In genomic region chr14:103563844-103564243, GRCh38 we compare ENCODE assay signal across 8 cellular contexts. TPM values are rescaled to one million over a fixed set of nuclear protein-coding genes. Genes with fewer than 3 reads are reported as not detected.
DNase-seq lines count a peak whose midpoint lies in the region; ATAC-seq, FAIRE-seq and TF ChIP-seq lines count a peak whose summit lies in the region.
"Not testable (repeated sequence)": the region's sequence is repeated elsewhere in the genome, so short reads cannot be mapped to it uniquely, and the experiment has no call there.

No MANE protein-coding gene starts in this region.

- H3K4me2 ChIP-seq in BLaER1, result peak overlapping the region; percentile 77
- H3K4me2 ChIP-seq in endothelial cell of umbilical vein (ENCODE audit: insufficient read depth, low read length), result peak overlapping the region; percentile 98
- peak overlapping the region; percentile 92 for H3K4me2 ChIP-seq in keratinocyte (ENCODE audit: control insufficient read depth, extremely low read depth, insufficient read depth, low read depth, low read length)

- not testable (repeated sequence) for H2AFZ ChIP-seq in endothelial cell of umbilical vein (ENCODE audit: low read depth, low read length); keratinocyte (ENCODE audit: control insufficient read depth, low read length); neuron (ENCODE audit: low read depth, low read length)

- not testable (repeated sequence) for TF ChIP-seq CTCF in endothelial cell of umbilical vein (IDR thresholded peaks at IDR 0.05; ENCODE audit: extremely low read depth in 1 of 2, insufficient read depth in 1 of 2, low read depth in 1 of 2, low read length in 2 of 2); keratinocyte (optimal IDR thresholded peaks at IDR 0.05 in 1 of 3, IDR thresholded peaks at IDR 0.05 in 1 of 3, conservative IDR thresholded peaks at IDR 0.05 in 1 of 3; ENCODE audit: extremely low read depth in 1 of 3, insufficient read depth in 2 of 3, low read length in 3 of 3)

- not testable (repeated sequence) for H3K27me3 ChIP-seq in BLaER1; HUES6 (ENCODE audit: control insufficient read depth, insufficient read depth, low read length); endothelial cell of umbilical vein (ENCODE audit: control insufficient read depth in 2 of 2, insufficient read depth in 2 of 2, low read length in 2 of 2); keratinocyte (ENCODE audit: control insufficient read depth, extremely low read depth, insufficient read depth, low read length); neuron (ENCODE audit: insufficient read depth, low read length); stomach smooth muscle (ENCODE audit: control insufficient read depth in 1 of 2, insufficient read depth in 2 of 2, low read length in 2 of 2)

- H3K9me1 ChIP-seq in endothelial cell of umbilical vein (replicated peaks; ENCODE audit: control insufficient read depth, extremely low read depth, insufficient read depth, low read length); keratinocyte (ENCODE audit: control insufficient read depth, extremely low read depth, insufficient read depth, low read length): not testable (repeated sequence)

- H3K4me1 ChIP-seq in BLaER1 (peaks cover 68% of the 10 kb centered on the region), HUES6 (ENCODE audit: control insufficient read depth, insufficient read depth, low read length) (peaks cover 16% of the 10 kb centered on the region), endothelial cell of umbilical vein (ENCODE audit: control insufficient read depth, extremely low read depth, insufficient read depth, low read length) (peaks cover 26% of the 10 kb centered on the region), keratinocyte (ENCODE audit: control insufficient read depth, extremely low read depth, insufficient read depth, low read length) (peaks cover 15% of the 10 kb centered on the region), neuron (ENCODE audit: insufficient read depth, low read length) (peaks cover 24% of the 10 kb centered on the region), stomach smooth muscle (ENCODE audit: control insufficient read depth, insufficient read depth, low read length) (peaks cover 38% of the 10 kb centered on the region)

- peak overlapping the region; percentile 92 to 98 (median 93) for H3K4me3 Mint-ChIP-seq in T-cell
- peak overlapping the region; percentile 95 for H3K4me3 Mint-ChIP-seq in activated naive CD8-positive, alpha-beta T cell treated with anti-CD3 and anti-CD28 coated beads, Interleukin-2, amount 50 U/mL, for 24 hours

- POLR2A ChIA-PET in T-cell (lab: Charles Lee), result interaction anchor here (0.6 kb wide), 2 partner anchors 32 to 85 kb away, joined by 7 to 11 read pairs; no protein-coding TSS in a partner anchor
- POLR2A ChIA-PET in endothelial cell of umbilical vein (lab: Charles Lee), result not testable (repeated sequence)

- BruUV-seq in endothelial cell of umbilical vein (replicated peaks; lab: Mats Ljungman, UMichigan), result not testable (repeated sequence)

- peak overlapping the region; percentile 99 for H3K4me3 ChIP-seq in BLaER1
- peak overlapping the region; percentile 92 for H3K4me3 ChIP-seq in HUES6 (ENCODE audit: low read depth, low read length)
- peak overlapping the region; percentile 61 to 97 (median 95) for H3K4me3 ChIP-seq in endothelial cell of umbilical vein (replicated peaks in 1 of 3; ENCODE audit: insufficient read depth in 1 of 3, low read depth in 1 of 3, low read length in 3 of 3)
- peak overlapping the region; percentile 93 to 97 (median 95) for H3K4me3 ChIP-seq in keratinocyte (ENCODE audit: control insufficient read depth in 2 of 3, extremely low read depth in 1 of 3, insufficient read depth in 2 of 3, low read depth in 1 of 3, low read length in 3 of 3)
- peak overlapping the region; percentile 83 for H3K4me3 ChIP-seq in neuron (ENCODE audit: low read length)
- H3K4me3 ChIP-seq in stomach smooth muscle (ENCODE audit: low read length in 2 of 2), result peak overlapping the region; percentile 84 to 87

- ATAC-seq in T-cell (replicated peaks in 1 of 4); activated naive CD8-positive, alpha-beta T cell treated with anti-CD3 and anti-CD28 coated beads, Interleukin-2, amount 50 U/mL, for 24 hours: not testable (repeated sequence)

- not testable (repeated sequence) for H3K36me3 Mint-ChIP-seq in T-cell
- H3K36me3 Mint-ChIP-seq in activated naive CD8-positive, alpha-beta T cell treated with anti-CD3 and anti-CD28 coated beads, Interleukin-2, amount 50 U/mL, for 24 hours (ENCODE audit: low read depth), result peaks cover 26% of the 10 kb centered on the region

- peaks cover 46 to 63% (median 52%) of the 10 kb centered on the region in 3 donors for H3K4me1 Mint-ChIP-seq in T-cell
- H3K4me1 Mint-ChIP-seq in activated naive CD8-positive, alpha-beta T cell treated with anti-CD3 and anti-CD28 coated beads, Interleukin-2, amount 50 U/mL, for 24 hours, result peaks cover 62% of the 10 kb centered on the region

- DNase-seq in T-cell; activated naive CD8-positive, alpha-beta T cell treated with anti-CD3 and anti-CD28 coated beads, Interleukin-2, amount 50 U/mL, for 24 hours; endothelial cell of umbilical vein (ENCODE audit: low read depth, low spot score); keratinocyte (ENCODE audit: low read depth, low spot score): not testable (repeated sequence)

- not testable (repeated sequence) for H3K27me3 Mint-ChIP-seq in T-cell; activated naive CD8-positive, alpha-beta T cell treated with anti-CD3 and anti-CD28 coated beads, Interleukin-2, amount 50 U/mL, for 24 hours

- H3K27ac Mint-ChIP-seq in T-cell, result peak overlapping the region in 1 of 2 donors; percentile 61
- not testable (repeated sequence) for H3K27ac Mint-ChIP-seq in activated naive CD8-positive, alpha-beta T cell treated with anti-CD3 and anti-CD28 coated beads, Interleukin-2, amount 50 U/mL, for 24 hours

- TF ChIP-seq POLR2A in endothelial cell of umbilical vein (IDR thresholded peaks at IDR 0.05; ENCODE audit: low read depth, low read length), result not testable (repeated sequence)

- H4K20me1 ChIP-seq in BLaER1, result peaks cover 79% of the 10 kb centered on the region
- H4K20me1 ChIP-seq in endothelial cell of umbilical vein (replicated peaks; ENCODE audit: control insufficient read depth, extremely low read depth, insufficient read depth, low read length); keratinocyte (ENCODE audit: control insufficient read depth, extremely low read depth, insufficient read depth, low read length): not testable (repeated sequence)

- not testable (repeated sequence) for H3K9me3 Mint-ChIP-seq in T-cell; activated naive CD8-positive, alpha-beta T cell treated with anti-CD3 and anti-CD28 coated beads, Interleukin-2, amount 50 U/mL, for 24 hours

- FAIRE-seq in endothelial cell of umbilical vein (lab: Jason Lieb, UNC); keratinocyte (lab: Jason Lieb, UNC): not testable (repeated sequence)

- not testable (repeated sequence) for H3K27ac ChIP-seq in BLaER1; HUES6 (ENCODE audit: low read depth, low read length); stomach smooth muscle (ENCODE audit: low read length)
- H3K27ac ChIP-seq in endothelial cell of umbilical vein (ENCODE audit: insufficient read depth, low read depth, low read length) (peak overlapping the region; percentile 1), keratinocyte (ENCODE audit: control insufficient read depth, insufficient read depth, low read length) (peak overlapping the region; percentile 72)

- intact Hi-C loops in endothelial cell of umbilical vein (cut with micrococcal nuclease), result loop anchor here (5.0 kb wide), 1 partner anchor 37 kb away; the partner anchor contains the start of gene TRMT61A

- dilution Hi-C loops in endothelial cell of umbilical vein (cut with MboI; ENCODE audit: extremely low pct_ligation_motif_present, low sequenced_read_pairs); keratinocyte (cut with MboI; ENCODE audit: extremely low pct_ligation_motif_present, low sequenced_read_pairs): not testable (repeated sequence)

- H3K9me3 ChIP-seq in BLaER1; HUES6 (ENCODE audit: control insufficient read depth, insufficient read depth, low read depth, low read length); endothelial cell of umbilical vein (replicated peaks; ENCODE audit: control insufficient read depth, insufficient read depth, low read length); keratinocyte (ENCODE audit: control insufficient read depth, low read depth, low read length); neuron (ENCODE audit: low read length); stomach smooth muscle (ENCODE audit: control insufficient read depth in 2 of 2, low read length in 2 of 2): not testable (repeated sequence)

- H3K36me3 ChIP-seq in BLaER1 (peaks cover 33% of the 10 kb centered on the region), HUES6 (ENCODE audit: control insufficient read depth, insufficient read depth, low read length) (peaks cover 20% of the 10 kb centered on the region), endothelial cell of umbilical vein (ENCODE audit: control insufficient read depth in 2 of 2, extremely low read depth in 1 of 2, insufficient read depth in 2 of 2, low read length in 2 of 2) (peaks cover 11 to 12% of the 10 kb centered on the region in 2 experiments), keratinocyte (ENCODE audit: control insufficient read depth in 2 of 2, extremely low read depth in 1 of 2, insufficient read depth in 2 of 2, low read length in 2 of 2) (peaks cover 12 to 13% of the 10 kb centered on the region in 2 experiments), neuron (ENCODE audit: insufficient read depth, low read length) (peaks cover 19% of the 10 kb centered on the region), stomach smooth muscle (ENCODE audit: control insufficient read depth in 2 of 2, insufficient read depth in 2 of 2, low read length in 2 of 2) (peaks cover 7 to 18% of the 10 kb centered on the region in 2 donors)

- CTCF ChIA-PET in T-cell (lab: Charles Lee), result interaction anchor here (0.5 to 0.8 kb wide), 3 partner anchors 42 to 967 kb away, joined by 3 to 4 read pairs (median 3); no protein-coding TSS in a partner anchor
- CTCF ChIA-PET in endothelial cell of umbilical vein (lab: Charles Lee), result interaction anchor here (0.6 to 0.8 kb wide), 3 partner anchors 45 to 329 kb away, joined by 3 to 4 read pairs (median 3); no protein-coding TSS in a partner anchor

- H3K9ac ChIP-seq in BLaER1, result peak overlapping the region; percentile 97
- H3K9ac ChIP-seq in HUES6 (ENCODE audit: low read length), result not testable (repeated sequence)
- H3K9ac ChIP-seq in endothelial cell of umbilical vein (replicated peaks; ENCODE audit: extremely low read depth, insufficient read depth, low read length), result peak overlapping the region; percentile 96
- H3K9ac ChIP-seq in keratinocyte (ENCODE audit: control insufficient read depth, extremely low read depth, insufficient read depth, low read length), result peak overlapping the region; percentile 83
- peak overlapping the region in 1 of 2 donors; percentile 67 for H3K9ac ChIP-seq in stomach smooth muscle (ENCODE audit: low read length in 2 of 2)

- H3K79me2 ChIP-seq in endothelial cell of umbilical vein (ENCODE audit: control insufficient read depth, insufficient read depth, low read length), result peaks cover 86% of the 10 kb centered on the region
- H3K79me2 ChIP-seq in keratinocyte (ENCODE audit: control insufficient read depth, insufficient read depth, low read length), result peaks cover 87% of the 10 kb centered on the region

RNA-seq across cellular contexts. Expression of gene COA8, which starts 1.1 kb away (rescaled TPM):
- 10 to 100 TPM; 17.7 to 27.5 (median 22.3) TPM for total RNA-seq in T-cell
- 46.4 and 52.6 TPM in 2 replicates for total RNA-seq in endothelial cell of umbilical vein
- polyA plus RNA-seq in endothelial cell of umbilical vein, result 9.6 and 19.1 TPM in 2 replicates
- polyA plus RNA-seq in endothelial cell of umbilical vein (2011; cell fraction: cytosol; rRNA removed), result 23.1 and 23.2 TPM in 2 replicates
- 9.7 and 10.5 TPM in 2 replicates for polyA plus RNA-seq in endothelial cell of umbilical vein (2011; cell fraction: nucleus; rRNA removed)
- polyA plus RNA-seq in endothelial cell of umbilical vein (2012), result 40.7 and 47.2 TPM in 2 replicates
- 6.7 and 10.8 TPM in 2 replicates for polyA minus RNA-seq in endothelial cell of umbilical vein
- 11.9 TPM for polyA minus RNA-seq in endothelial cell of umbilical vein (2011; cell fraction: cytosol; rRNA and poly(A)+ RNA removed)
- polyA minus RNA-seq in endothelial cell of umbilical vein (2011; cell fraction: nucleus; rRNA and poly(A)+ RNA removed), result 26.0 and 27.2 TPM in 2 replicates
- polyA plus RNA-seq in keratinocyte, result 20.6 to 26.1 TPM (median 24.8 TPM) in 3 replicates
- polyA plus RNA-seq in keratinocyte (2011; ENCODE audit: low read depth), result 35.0 TPM
- 19.4 and 29.1 TPM in 2 replicates for polyA plus RNA-seq in keratinocyte (2011; cell fraction: cytosol; rRNA removed)
- polyA plus RNA-seq in keratinocyte (2011; cell fraction: nucleus; rRNA removed), result 7.3 and 7.4 TPM in 2 replicates
- polyA plus RNA-seq in keratinocyte (2012; ENCODE audit: low replicate concordance), result 43.4 and 43.6 TPM in 2 replicates
- 5.1 to 8.4 TPM (median 7.2 TPM) in 3 replicates for polyA minus RNA-seq in keratinocyte
- 14.8 TPM for polyA minus RNA-seq in keratinocyte (2011; cell fraction: cytosol; rRNA and poly(A)+ RNA removed)
- 3.4 and 8.8 TPM in 2 replicates for polyA minus RNA-seq in keratinocyte (2011; cell fraction: nucleus; rRNA and poly(A)+ RNA removed)

RNA-seq across cellular contexts. Expression of gene BAG5, which starts 1.4 kb away (rescaled TPM):
- total RNA-seq in T-cell (10 to 100 TPM; 28.2 to 36.3 (median 31.1) TPM), endothelial cell of umbilical vein (28.4 and 32.5 TPM in 2 replicates)
- polyA plus RNA-seq in endothelial cell of umbilical vein (5.0 and 6.3 TPM in 2 replicates), keratinocyte (6.9 to 14.4 TPM (median 13.8 TPM) in 3 replicates)
- polyA plus RNA-seq in endothelial cell of umbilical vein (2011; cell fraction: cytosol; rRNA removed), result 7.7 and 8.4 TPM in 2 replicates
- polyA plus RNA-seq in endothelial cell of umbilical vein (2011; cell fraction: nucleus; rRNA removed), result 5.6 and 7.3 TPM in 2 replicates
- polyA plus RNA-seq in endothelial cell of umbilical vein (2012), result 16.4 and 20.2 TPM in 2 replicates
- polyA minus RNA-seq in endothelial cell of umbilical vein (11.0 and 11.5 TPM in 2 replicates), keratinocyte (9.9 to 18.6 TPM (median 13.9 TPM) in 3 replicates)
- 15.8 TPM for polyA minus RNA-seq in endothelial cell of umbilical vein (2011; cell fraction: cytosol; rRNA and poly(A)+ RNA removed)
- 7.9 and 9.9 TPM in 2 replicates for polyA minus RNA-seq in endothelial cell of umbilical vein (2011; cell fraction: nucleus; rRNA and poly(A)+ RNA removed)
- polyA plus RNA-seq in keratinocyte (2011; ENCODE audit: low read depth), result 120 TPM
- polyA plus RNA-seq in keratinocyte (2011; cell fraction: cytosol; rRNA removed), result 9.5 and 14.2 TPM in 2 replicates
- polyA plus RNA-seq in keratinocyte (2011; cell fraction: nucleus; rRNA removed), result 16.5 and 19.6 TPM in 2 replicates
- 20.1 and 21.2 TPM in 2 replicates for polyA plus RNA-seq in keratinocyte (2012; ENCODE audit: low replicate concordance)
- 12.7 TPM for polyA minus RNA-seq in keratinocyte (2011; cell fraction: cytosol; rRNA and poly(A)+ RNA removed)
- polyA minus RNA-seq in keratinocyte (2011; cell fraction: nucleus; rRNA and poly(A)+ RNA removed), result 9.3 and 17.5 TPM in 2 replicates

RNA-seq across cellular contexts. Expression of gene TRMT61A, which starts 34.8 kb away (rescaled TPM):
- 10 to 100 TPM; 10.0 to 20.3 (median 17.6) TPM for total RNA-seq in T-cell
- 6.8 and 7.5 TPM in 2 replicates for total RNA-seq in endothelial cell of umbilical vein
- 10.6 and 12.8 TPM in 2 replicates for polyA plus RNA-seq in endothelial cell of umbilical vein
- polyA plus RNA-seq in endothelial cell of umbilical vein (2011; cell fraction: cytosol; rRNA removed), result 7.0 and 8.8 TPM in 2 replicates
- polyA plus RNA-seq in endothelial cell of umbilical vein (2011; cell fraction: nucleus; rRNA removed), result 7.8 and 8.0 TPM in 2 replicates
- polyA plus RNA-seq in endothelial cell of umbilical vein (2012), result 4.5 and 5.2 TPM in 2 replicates
- 3.7 and 4.7 TPM in 2 replicates for polyA minus RNA-seq in endothelial cell of umbilical vein
- polyA minus RNA-seq in endothelial cell of umbilical vein (2011; cell fraction: cytosol; rRNA and poly(A)+ RNA removed), result 9.5 TPM
- polyA minus RNA-seq in endothelial cell of umbilical vein (2011; cell fraction: nucleus; rRNA and poly(A)+ RNA removed), result 4.4 and 8.8 TPM in 2 replicates
- 4.4 to 8.9 TPM (median 5.9 TPM) in 3 replicates for polyA plus RNA-seq in keratinocyte
- polyA plus RNA-seq in keratinocyte (2011; ENCODE audit: low read depth), result 0.64 TPM
- polyA plus RNA-seq in keratinocyte (2011; cell fraction: cytosol; rRNA removed), result 3.7 and 9.9 TPM in 2 replicates
- 8.1 and 10.7 TPM in 2 replicates for polyA plus RNA-seq in keratinocyte (2011; cell fraction: nucleus; rRNA removed)
- polyA plus RNA-seq in keratinocyte (2012; ENCODE audit: low replicate concordance), result 5.2 and 10.0 TPM in 2 replicates
- 2.1 to 5.0 TPM (median 3.2 TPM) in 3 replicates for polyA minus RNA-seq in keratinocyte
- polyA minus RNA-seq in keratinocyte (2011; cell fraction: cytosol; rRNA and poly(A)+ RNA removed), result 8.8 TPM
- polyA minus RNA-seq in keratinocyte (2011; cell fraction: nucleus; rRNA and poly(A)+ RNA removed), result 5.4 and 6.7 TPM in 2 replicates

RNA-seq across cellular contexts. Expression of gene CKB, which starts 41.2 kb away (rescaled TPM):
- total RNA-seq in T-cell (1 to 10 TPM; 4.7 to 7.6 (median 6.6) TPM), endothelial cell of umbilical vein (2.4 and 4.0 TPM in 2 replicates)
- polyA plus RNA-seq in endothelial cell of umbilical vein (6.9 and 10.0 TPM in 2 replicates), keratinocyte (8.2 to 60.7 TPM (median 10.0 TPM) in 3 replicates)
- 2.9 and 5.9 TPM in 2 replicates for polyA plus RNA-seq in endothelial cell of umbilical vein (2011; cell fraction: cytosol; rRNA removed)
- polyA plus RNA-seq in endothelial cell of umbilical vein (2011; cell fraction: nucleus; rRNA removed), result 4.0 and 4.7 TPM in 2 replicates
- polyA plus RNA-seq in endothelial cell of umbilical vein (2012), result 0.64 and 2.2 TPM in 2 replicates
- polyA minus RNA-seq in endothelial cell of umbilical vein (3.2 and 8.8 TPM in 2 replicates), keratinocyte (4.6 to 13.7 TPM (median 11.2 TPM) in 3 replicates)
- 326 TPM for polyA minus RNA-seq in endothelial cell of umbilical vein (2011; cell fraction: cytosol; rRNA and poly(A)+ RNA removed)
- polyA minus RNA-seq in endothelial cell of umbilical vein (2011; cell fraction: nucleus; rRNA and poly(A)+ RNA removed), result 1.7 TPM in 1 of 2 replicates, not detected in the other
- 94.1 TPM for polyA plus RNA-seq in keratinocyte (2011; ENCODE audit: low read depth)
- polyA plus RNA-seq in keratinocyte (2011; cell fraction: cytosol; rRNA removed), result 15.4 and 80.5 TPM in 2 replicates
- 49.1 and 79.4 TPM in 2 replicates for polyA plus RNA-seq in keratinocyte (2011; cell fraction: nucleus; rRNA removed)
- 16.1 and 59.8 TPM in 2 replicates for polyA plus RNA-seq in keratinocyte (2012; ENCODE audit: low replicate concordance)
- 58.3 TPM for polyA minus RNA-seq in keratinocyte (2011; cell fraction: cytosol; rRNA and poly(A)+ RNA removed)
- 7.6 and 11.1 TPM in 2 replicates for polyA minus RNA-seq in keratinocyte (2011; cell fraction: nucleus; rRNA and poly(A)+ RNA removed)
